Comparison of ENCODE assay signal across 11 cellular contexts in genomic region chr5:95087819-95088317, GRCh38.
A peak's percentile ranks its signal among the peaks of the same experiment; 100 is the strongest.
DNase-seq lines count a peak whose midpoint lies in the region; ATAC-seq and TF ChIP-seq lines count a peak whose summit lies in the region.
"Had no signal": no experiment of that assay in that cellular context is flagged by ENCODE, and none has a peak within 500 bp of the region (broad histone marks: within the 10 kb centered on the region; RNA-seq: fewer than 3 reads in every experiment).

No MANE protein-coding gene starts in this region.

- ATAC-seq in GM21723 (IDR thresholded peaks at IDR 0.05; ENCODE audit: unreplicated experiment) (peak; percentile 76), HG03565 (IDR thresholded peaks at IDR 0.05; ENCODE audit: unreplicated experiment) (peak; percentile 68)
- ATAC-seq: activated CD8-positive, alpha-beta memory T cell treated with anti-CD3 and anti-CD28 coated beads, Interleukin-2, amount 10 ng/mL, durations not matched to agents 7 days and 5 days had no signal

- H3K36me3 ChIP-seq in muscle layer of duodenum (ENCODE audit: control insufficient read depth in 1 of 2, insufficient read depth in 2 of 2, low read length in 2 of 2): no peaks in the 10 kb centered on the region
- H3K36me3 ChIP-seq in SJCRH30: no peaks in the 10 kb centered on the region
- H3K36me3 ChIP-seq: neutrophil had no signal

- H3K27ac ChIP-seq in muscle layer of duodenum (ENCODE audit: low read length): peak overlapping the region; percentile 11
- no peak overlapping the region for H3K27ac ChIP-seq in SJCRH30

- H3K4me1 ChIP-seq in muscle layer of duodenum (ENCODE audit: control insufficient read depth in 1 of 2, insufficient read depth in 2 of 2, low read length in 2 of 2): no peaks in the 10 kb centered on the region
- no peaks in the 10 kb centered on the region for H3K4me1 ChIP-seq in SJCRH30

- H3K4me3 ChIP-seq in muscle layer of duodenum (ENCODE audit: low read depth in 1 of 2, low read length in 2 of 2): no peak overlapping the region
- no peak overlapping the region for H3K4me3 ChIP-seq in SJCRH30

- H3K27me3 ChIP-seq in muscle layer of duodenum (ENCODE audit: low read depth, low read length) (no peaks in the 10 kb centered on the region), SJCRH30 (no peaks in the 10 kb centered on the region)
- H3K27me3 ChIP-seq: neutrophil had no signal

- DNase-seq in SJCRH30: no peak
- DNase-seq in AG20443 (ENCODE audit: low spot score): no peak
- DNase-seq in HT-29 (ENCODE audit: low spot score): no peak
- no peak for DNase-seq in effector CD8-positive, alpha-beta T cell (lab: John Stamatoyannopoulos, UW)
- DNase-seq: activated CD8-positive, alpha-beta memory T cell treated with anti-CD3 and anti-CD28 coated beads, Interleukin-2, amount 10 ng/mL, durations not matched to agents 7 days and 5 days; NCI-H526 had no signal

- peak; percentile 22 for TF ChIP-seq POLR2A in GM18526 (IDR thresholded peaks at IDR 0.05; ENCODE audit: extremely low read depth, insufficient read length)

- H3K9me3 ChIP-seq in muscle layer of duodenum (ENCODE audit: control insufficient read depth in 1 of 2, low read length in 2 of 2): no peaks in the 10 kb centered on the region
- H3K9me3 ChIP-seq in SJCRH30 (replicated peaks): no peaks in the 10 kb centered on the region
- H3K9me3 ChIP-seq: neutrophil had no signal
